Comparison of ENCODE assay signal across 29 cellular contexts in genomic region chr12:85466906-85467305, GRCh38.
DNase-seq lines count a peak whose midpoint lies in the region; ATAC-seq, FAIRE-seq and TF ChIP-seq lines count a peak whose summit lies in the region.
"Had no signal": no experiment of that assay in that cellular context is flagged by ENCODE, and none has a peak within 500 bp of the region (broad histone marks: within the 10 kb centered on the region; RNA-seq: fewer than 3 reads in every experiment).

No MANE protein-coding gene starts in this region.

- no peaks in the 10 kb centered on the region for H3K27me3 Mint-ChIP-seq in astrocyte (ENCODE audit: low read depth, unreplicated experiment)
- peaks cover 3% of the 10 kb centered on the region for H3K27me3 Mint-ChIP-seq in endothelial cell (ENCODE audit: unreplicated experiment)
- H3K27me3 Mint-ChIP-seq: T-cell had no signal

- no peaks in the 10 kb centered on the region for H3K36me3 Mint-ChIP-seq in astrocyte (ENCODE audit: low read depth, unreplicated experiment)
- no peaks in the 10 kb centered on the region for H3K36me3 Mint-ChIP-seq in endothelial cell (ENCODE audit: low read depth, unreplicated experiment)
- H3K36me3 Mint-ChIP-seq: T-cell had no signal

- no peaks in the 10 kb centered on the region for H3K9me3 Mint-ChIP-seq in astrocyte (ENCODE audit: unreplicated experiment)
- no peaks in the 10 kb centered on the region for H3K9me3 Mint-ChIP-seq in endothelial cell (ENCODE audit: unreplicated experiment)
- H3K9me3 Mint-ChIP-seq: dendritic cell treated with granulocyte-macrophage colony-stimulating factor and Interleukin-4, amounts not matched to agents 40 ng/mL and 50 ng/mL, for 4 days; T-cell had no signal

- no peak overlapping the region for H3K27ac Mint-ChIP-seq in astrocyte (ENCODE audit: unreplicated experiment)
- no peak overlapping the region for H3K27ac Mint-ChIP-seq in endothelial cell (ENCODE audit: unreplicated experiment)
- H3K27ac Mint-ChIP-seq: activated T-cell treated with anti-CD3 and anti-CD28 coated beads, Interleukin-2, amount 50 U/mL, for 72 hours; dendritic cell treated with granulocyte-macrophage colony-stimulating factor and Interleukin-4, amounts not matched to agents 40 ng/mL and 50 ng/mL, for 4 days; endodermal cell; T-cell had no signal

- H4K20me1 ChIP-seq in astrocyte (ENCODE audit: insufficient read depth, low read length): no peaks in the 10 kb centered on the region

- H3K4me1 ChIP-seq in astrocyte (ENCODE audit: insufficient read depth, low read length) (peaks cover 15% of the 10 kb centered on the region), right cardiac atrium (ENCODE audit: control insufficient read depth, insufficient read depth, low read length) (no peaks in the 10 kb centered on the region)
- H3K4me1 ChIP-seq: adrenal gland, pancreas, testis had no signal

- H3K9ac ChIP-seq in astrocyte (ENCODE audit: low read length): no peak overlapping the region

- ATAC-seq in HG03520 (IDR thresholded peaks at IDR 0.05; ENCODE audit: unreplicated experiment) (no peak), right cardiac atrium (no peak)
- ATAC-seq: activated T-cell treated with anti-CD3 and anti-CD28 coated beads, Interleukin-2, amount 50 U/mL, for 72 hours; HCT116; HepG2; pancreas; T-cell had no signal

- no peak for TF ChIP-seq CTCF in astrocyte (IDR thresholded peaks at IDR 0.05; ENCODE audit: insufficient read depth, low read depth, low read length)
- TF ChIP-seq CTCF in fibroblast of mammary gland (conservative IDR thresholded peaks at IDR 0.05; ENCODE audit: control insufficient read depth, insufficient read depth, low read depth, low read length): no peak
- TF ChIP-seq CTCF in endothelial cell (IDR thresholded peaks at IDR 0.05; ENCODE audit: unreplicated experiment): no peak

- H3K4me3 ChIP-seq in astrocyte (ENCODE audit: insufficient read depth, low read depth, low read length): no peak overlapping the region
- H3K4me3 ChIP-seq in fibroblast of mammary gland (ENCODE audit: control insufficient read depth, low read depth, low read length): no peak overlapping the region
- no peak overlapping the region for H3K4me3 ChIP-seq in right cardiac atrium (ENCODE audit: low read length)
- H3K4me3 ChIP-seq: adrenal gland, cardiac muscle cell, pancreas, testis had no signal

- H3K4me1 Mint-ChIP-seq in astrocyte (ENCODE audit: low read depth, unreplicated experiment) (peaks cover 42% of the 10 kb centered on the region), endothelial cell (ENCODE audit: unreplicated experiment) (peaks cover 33% of the 10 kb centered on the region)

- H3K79me2 ChIP-seq in astrocyte (ENCODE audit: insufficient read depth, low read length): no peaks in the 10 kb centered on the region

- intact Hi-C loops in right cardiac atrium (cut with DNase I): loop anchor here in 2 of 4 donors (5.0 to 10.0 kb wide), 2 partner anchors 448 to 455 kb away; no protein-coding TSS in a partner anchor

- DNase-seq in HT1080 (ENCODE audit: low read depth) (peak; percentile 13), astrocyte (ENCODE audit: low read depth) (peak; percentile 35), fibroblast of mammary gland (ENCODE audit: low read depth) (peak; percentile 49), endothelial cell (ENCODE audit: low spot score) (no peak), right cardiac atrium (no peak)
- no peak for DNase-seq in stimulated activated CD8-positive, alpha-beta memory T cell treated with anti-CD3 and anti-CD28 coated beads, Interleukin-4, amount 100 ng/mL, for 48 hours
- DNase-seq: activated CD4-positive, alpha-beta T cell treated with anti-CD3 and anti-CD28 coated beads, Interleukin-2, amount 50 U/mL, for 4 hours; activated naive CD4-positive, alpha-beta T cell; activated T-cell treated with anti-CD3 and anti-CD28 coated beads, Interleukin-2, amount 50 U/mL, for 72 hours; adrenal gland; Caco-2; DMS79; endodermal cell; Kasumi-1; NCI-H1092; NCI-H1930; pancreas; stimulated activated CD4-positive, alpha-beta T cell treated with anti-CD3 and anti-CD28 coated beads, Interleukin-4, amount 100 ng/mL, for 4 hours; stimulated activated naive CD4-positive, alpha-beta T cell; T-cell; testis had no signal

- no peak overlapping the region for H3K4me2 ChIP-seq in astrocyte (ENCODE audit: low read length)

- peaks cover 5% of the 10 kb centered on the region for H3K27me3 ChIP-seq in astrocyte (ENCODE audit: insufficient read depth, low read length)
- no peaks in the 10 kb centered on the region for H3K27me3 ChIP-seq in right cardiac atrium (ENCODE audit: control insufficient read depth, insufficient read depth)
- H3K27me3 ChIP-seq: cardiac muscle cell, pancreas, testis had no signal

- H3K36me3 ChIP-seq in astrocyte (ENCODE audit: insufficient read depth, low read length): no peaks in the 10 kb centered on the region
- H3K36me3 ChIP-seq: adrenal gland, cardiac muscle cell, pancreas had no signal

- no peak overlapping the region for H2AFZ ChIP-seq in astrocyte (ENCODE audit: low read depth, low read length)

- H3K27ac ChIP-seq in astrocyte (ENCODE audit: low read depth, low read length) (no peak overlapping the region), right cardiac atrium (ENCODE audit: low read length) (no peak overlapping the region)
- H3K27ac ChIP-seq: adrenal gland, C4-2B, cardiac muscle cell, pancreas, testis had no signal

- H3K9me3 ChIP-seq in astrocyte (ENCODE audit: insufficient read depth, low read depth, low read length) (no peaks in the 10 kb centered on the region), right cardiac atrium (ENCODE audit: control insufficient read depth, low read length) (no peaks in the 10 kb centered on the region)
- H3K9me3 ChIP-seq: adrenal gland, Caco-2, pancreas, testis had no signal

- no peak overlapping the region for H3K4me3 Mint-ChIP-seq in astrocyte (ENCODE audit: unreplicated experiment)
- H3K4me3 Mint-ChIP-seq in endothelial cell (ENCODE audit: unreplicated experiment): no peak overlapping the region
- H3K4me3 Mint-ChIP-seq: activated T-cell treated with anti-CD3 and anti-CD28 coated beads, Interleukin-2, amount 50 U/mL, for 72 hours; dendritic cell treated with granulocyte-macrophage colony-stimulating factor and Interleukin-4, amounts not matched to agents 40 ng/mL and 50 ng/mL, for 4 days; endodermal cell; T-cell had no signal

- no peak for FAIRE-seq in astrocyte (lab: Jason Lieb, UNC)
- FAIRE-seq: GM18507, HepG2, pancreas, RCC 7860 had no signal

Comparison
In these comparisons a context has a peak if more than half of its experiments do, and no peak if none do; other contexts are left out.
1. DNase-seq: peak in HT1080 (single experiment), astrocyte (single experiment) and fibroblast of mammary gland (single experiment); none in endothelial cell (single experiment), stimulated activated CD8-positive, alpha-beta memory T cell treated with anti-CD3 and anti-CD28 coated beads, Interleukin-4, amount 100 ng/mL, for 48 hours (single experiment) and right cardiac atrium (0 of 3).